ENCODE assay signal across 8 cellular contexts in genomic region chr15:74695597-74696397, GRCh38. TPM values are rescaled to one million over a fixed set of nuclear protein-coding genes. Genes with fewer than 3 reads are reported as not detected.
A peak's percentile ranks its signal among the peaks of the same experiment; 100 is the strongest.
DNase-seq lines count a peak whose midpoint lies in the region; ATAC-seq lines count a peak whose summit lies in the region.

A gene with protein sequence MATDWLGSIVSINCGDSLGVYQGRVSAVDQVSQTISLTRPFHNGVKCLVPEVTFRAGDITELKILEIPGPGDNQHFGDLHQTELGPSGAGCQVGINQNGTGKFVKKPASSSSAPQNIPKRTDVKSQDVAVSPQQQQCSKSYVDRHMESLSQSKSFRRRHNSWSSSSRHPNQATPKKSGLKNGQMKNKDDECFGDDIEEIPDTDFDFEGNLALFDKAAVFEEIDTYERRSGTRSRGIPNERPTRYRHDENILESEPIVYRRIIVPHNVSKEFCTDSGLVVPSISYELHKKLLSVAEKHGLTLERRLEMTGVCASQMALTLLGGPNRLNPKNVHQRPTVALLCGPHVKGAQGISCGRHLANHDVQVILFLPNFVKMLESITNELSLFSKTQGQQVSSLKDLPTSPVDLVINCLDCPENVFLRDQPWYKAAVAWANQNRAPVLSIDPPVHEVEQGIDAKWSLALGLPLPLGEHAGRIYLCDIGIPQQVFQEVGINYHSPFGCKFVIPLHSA (minus strand): TSS chr15:74696024. CDS start chr15:74675124, 20,900 bp downstream.

- ATAC-seq in GM18861 (IDR thresholded peaks at IDR 0.05; ENCODE audit: unreplicated experiment) (peak; percentile 53), HG03159 (IDR thresholded peaks at IDR 0.05; ENCODE audit: unreplicated experiment) (peak; percentile 82)

- peak; percentile 44 for DNase-seq in 8988T
- DNase-seq in NCI-H460 (ENCODE audit: extremely low read depth, low read depth): peak; percentile 73
- DNase-seq in activated CD4-positive, alpha-beta T cell treated with anti-CD3 and anti-CD28 coated beads for 4 hours: peak; percentile 87
- peak; percentile 81 for DNase-seq in kidney tubule cell (ENCODE audit: low spot score)
- peak; percentile 46 to 74 for DNase-seq in stimulated activated CD4-positive, alpha-beta T cell treated with anti-CD3 and anti-CD28 coated beads, Interleukin-1b, Interleukin-23, amount 100 ng/mL, for 1 hour (ENCODE audit: low read depth in 2 of 2)

- H3K27ac ChIP-seq in cingulate gyrus (ENCODE audit: low read depth, low read length): peak within 1 kb of the TSS; percentile 80

RNA-seq across cellular contexts. Expression of the gene that starts here (rescaled TPM):
- 8.8 and 10.3 TPM in 2 replicates for total RNA-seq in NCI-H460 (2014; rRNA removed; shearing (Covaris generic))
- polyA plus RNA-seq in NCI-H460 (2014; cell fraction: nucleus; rRNA removed): 8.5 and 15.3 TPM in 2 replicates

Comparison
In these comparisons a context has a peak if more than half of its experiments do, and no peak if none do; other contexts are left out.
1. Peak in every context shown above with its lines: DNase-seq, ATAC-seq and H3K27ac ChIP-seq.